In the genomic region with DNA sequence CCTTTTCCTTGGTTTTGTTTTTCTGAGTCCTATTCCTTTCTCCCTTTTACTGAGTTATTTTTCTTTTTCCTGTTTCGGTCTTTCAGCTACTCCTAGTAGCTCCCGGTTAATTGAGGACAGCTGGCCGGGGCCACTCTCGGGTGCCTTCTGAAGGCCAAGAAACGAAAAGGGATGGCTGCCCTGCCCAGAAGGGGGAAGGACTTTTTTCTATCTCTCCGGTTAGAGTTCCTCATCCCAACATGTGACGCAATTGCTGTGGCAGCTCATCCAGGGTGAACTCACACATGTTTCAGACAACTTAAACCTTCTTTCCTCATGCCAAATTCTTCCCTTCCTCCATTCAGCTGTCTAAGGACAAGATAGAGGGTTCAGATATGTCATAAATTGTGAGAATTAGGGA, we compare ENCODE assay signal across 12 cellular contexts.
DNase-seq lines count a peak whose midpoint lies in the region; ATAC-seq, FAIRE-seq and TF ChIP-seq lines count a peak whose summit lies in the region.
"Had no signal": no experiment of that assay in that cellular context is flagged by ENCODE, and none has a peak within 500 bp of the region (broad histone marks: within the 10 kb centered on the region; RNA-seq: fewer than 3 reads in every experiment).

No MANE protein-coding gene starts in this region.

- peak; percentile 65 for DNase-seq in AG08396 (ENCODE audit: low spot score)
- DNase-seq in NOMO-1 treated with DMSO at 0.1 percent for 48 hours (lab: John Stamatoyannopoulos, UW; ENCODE audit: unreplicated experiment) = peak; percentile 41
- DNase-seq in foreskin fibroblast = peak; percentile 91 to 97
- no peak for DNase-seq in kidney glomerular epithelial cell (lab: John Stamatoyannopoulos, UW)
- DNase-seq in GM12892 (ENCODE audit: insufficient read length) = no peak
- DNase-seq in CD8-positive, alpha-beta memory T cell = no peak
- DNase-seq in stimulated activated effector memory CD8-positive, alpha-beta T cell treated with anti-CD3 and anti-CD28 coated beads, Interleukin-12 subunit alpha, Interleukin-12 subunit beta, amount 100 ng/mL, for 72 hours (ENCODE audit: low spot score in 2 of 2) = no peak
- DNase-seq: activated naive CD8-positive, alpha-beta T cell treated with anti-CD3 and anti-CD28 coated beads, Interleukin-2, amount 50 U/mL, for 24 hours; stomach; WERI-Rb-1 had no signal

- H3K4me3 ChIP-seq in foreskin fibroblast (ENCODE audit: low read depth in 1 of 2, low read length in 2 of 2) = no peak overlapping the region
- H3K4me3 ChIP-seq in CD8-positive, alpha-beta memory T cell (ENCODE audit: low read length) = no peak overlapping the region
- H3K4me3 ChIP-seq: BLaER1, stomach had no signal

- H3K36me3 Mint-ChIP-seq in nephron (ENCODE audit: low read depth) = no peaks in the 10 kb centered on the region
- H3K36me3 Mint-ChIP-seq in CD8-positive, alpha-beta memory T cell = no peaks in the 10 kb centered on the region
- no peaks in the 10 kb centered on the region for H3K36me3 Mint-ChIP-seq in stimulated activated effector memory CD8-positive, alpha-beta T cell treated with anti-CD3 and anti-CD28 coated beads, Interleukin-12 subunit alpha, Interleukin-12 subunit beta, amount 100 ng/mL, for 72 hours

- H3K27ac Mint-ChIP-seq in nephron = peak overlapping the region; percentile 50 to 90 (median 78)
- H3K27ac Mint-ChIP-seq in CD8-positive, alpha-beta memory T cell = no peak overlapping the region
- H3K27ac Mint-ChIP-seq in stimulated activated effector memory CD8-positive, alpha-beta T cell treated with anti-CD3 and anti-CD28 coated beads, Interleukin-12 subunit alpha, Interleukin-12 subunit beta, amount 100 ng/mL, for 72 hours = no peak overlapping the region
- H3K27ac Mint-ChIP-seq: activated naive CD8-positive, alpha-beta T cell treated with anti-CD3 and anti-CD28 coated beads, Interleukin-2, amount 50 U/mL, for 24 hours had no signal

- POLR2A ChIA-PET in CD8-positive, alpha-beta memory T cell (lab: Charles Lee) = no interaction called here

- H3K9me3 Mint-ChIP-seq in nephron = no peaks in the 10 kb centered on the region
- no peaks in the 10 kb centered on the region for H3K9me3 Mint-ChIP-seq in CD8-positive, alpha-beta memory T cell
- H3K9me3 Mint-ChIP-seq in stimulated activated effector memory CD8-positive, alpha-beta T cell treated with anti-CD3 and anti-CD28 coated beads, Interleukin-12 subunit alpha, Interleukin-12 subunit beta, amount 100 ng/mL, for 72 hours = no peaks in the 10 kb centered on the region
- H3K9me3 Mint-ChIP-seq: activated naive CD8-positive, alpha-beta T cell treated with anti-CD3 and anti-CD28 coated beads, Interleukin-2, amount 50 U/mL, for 24 hours had no signal

- CTCF ChIA-PET in CD8-positive, alpha-beta memory T cell (lab: Charles Lee) = no interaction called here

- TF ChIP-seq POLR2A in GM12892 (IDR thresholded peaks at IDR 0.05; ENCODE audit: low read depth, low read length) = no peak

- no peak for ATAC-seq in stimulated activated effector memory CD8-positive, alpha-beta T cell treated with anti-CD3 and anti-CD28 coated beads, Interleukin-12 subunit alpha, Interleukin-12 subunit beta, amount 100 ng/mL, for 72 hours
- ATAC-seq: activated naive CD8-positive, alpha-beta T cell treated with anti-CD3 and anti-CD28 coated beads, Interleukin-2, amount 50 U/mL, for 24 hours had no signal

- H3K4me1 Mint-ChIP-seq in nephron = peaks cover 19% of the 10 kb centered on the region
- no peaks in the 10 kb centered on the region for H3K4me1 Mint-ChIP-seq in CD8-positive, alpha-beta memory T cell
- no peaks in the 10 kb centered on the region for H3K4me1 Mint-ChIP-seq in stimulated activated effector memory CD8-positive, alpha-beta T cell treated with anti-CD3 and anti-CD28 coated beads, Interleukin-12 subunit alpha, Interleukin-12 subunit beta, amount 100 ng/mL, for 72 hours
- H3K4me1 Mint-ChIP-seq: activated naive CD8-positive, alpha-beta T cell treated with anti-CD3 and anti-CD28 coated beads, Interleukin-2, amount 50 U/mL, for 24 hours had no signal

- H3K4me1 ChIP-seq in CD8-positive, alpha-beta memory T cell (ENCODE audit: insufficient read depth, low read length) = no peaks in the 10 kb centered on the region
- H3K4me1 ChIP-seq: BLaER1, stomach had no signal

- H3K9me3 ChIP-seq in CD8-positive, alpha-beta memory T cell (ENCODE audit: low read length) = no peaks in the 10 kb centered on the region
- H3K9me3 ChIP-seq: BLaER1, stomach had no signal

- no peak for FAIRE-seq in GM12892 (lab: Jason Lieb, UNC)

- no peaks in the 10 kb centered on the region for H3K36me3 ChIP-seq in CD8-positive, alpha-beta memory T cell (ENCODE audit: insufficient read depth, low read length)
- H3K36me3 ChIP-seq: BLaER1, stomach, WERI-Rb-1 had no signal

- no peaks in the 10 kb centered on the region for H3K27me3 ChIP-seq in CD8-positive, alpha-beta memory T cell (ENCODE audit: insufficient read depth, low read length, poor library complexity, severe bottlenecking)
- H3K27me3 ChIP-seq: BLaER1, stomach had no signal

- peak overlapping the region in 1 of 3 experiments; percentile 3 for H3K4me3 Mint-ChIP-seq in nephron
- H3K4me3 Mint-ChIP-seq in CD8-positive, alpha-beta memory T cell = no peak overlapping the region
- H3K4me3 Mint-ChIP-seq in stimulated activated effector memory CD8-positive, alpha-beta T cell treated with anti-CD3 and anti-CD28 coated beads, Interleukin-12 subunit alpha, Interleukin-12 subunit beta, amount 100 ng/mL, for 72 hours = no peak overlapping the region
- H3K4me3 Mint-ChIP-seq: activated naive CD8-positive, alpha-beta T cell treated with anti-CD3 and anti-CD28 coated beads, Interleukin-2, amount 50 U/mL, for 24 hours had no signal

- H3K27ac ChIP-seq in CD8-positive, alpha-beta memory T cell (ENCODE audit: low read depth, low read length) = no peak overlapping the region
- H3K27ac ChIP-seq: BLaER1, WERI-Rb-1 had no signal

- TF ChIP-seq CTCF in foreskin fibroblast (IDR thresholded peaks at IDR 0.05; ENCODE audit: low read depth, low read length) = no peak
- no peak for TF ChIP-seq CTCF in nephron (IDR thresholded peaks at IDR 0.05; ENCODE audit: unreplicated experiment in 3 of 3)

- H3K27me3 Mint-ChIP-seq in nephron (ENCODE audit: low read depth) = no peaks in the 10 kb centered on the region
- peaks cover 7 to 11% of the 10 kb centered on the region in 2 donors for H3K27me3 Mint-ChIP-seq in CD8-positive, alpha-beta memory T cell
- H3K27me3 Mint-ChIP-seq: activated naive CD8-positive, alpha-beta T cell treated with anti-CD3 and anti-CD28 coated beads, Interleukin-2, amount 50 U/mL, for 24 hours had no signal

Comparison
In these comparisons a context has a peak if more than half of its experiments do, and no peak if none do; other contexts are left out.
1. DNase-seq: peak in AG08396 (single experiment), NOMO-1 treated with DMSO at 0.1 percent for 48 hours (single experiment) and foreskin fibroblast (2 of 2); none in kidney glomerular epithelial cell (single experiment), GM12892 (single experiment), CD8-positive, alpha-beta memory T cell (0 of 5) and stimulated activated effector memory CD8-positive, alpha-beta T cell treated with anti-CD3 and anti-CD28 coated beads, Interleukin-12 subunit alpha, Interleukin-12 subunit beta, amount 100 ng/mL, for 72 hours (0 of 2).
2. H3K27ac Mint-ChIP-seq: peak in nephron (3 of 3); none in CD8-positive, alpha-beta memory T cell (0 of 8) and stimulated activated effector memory CD8-positive, alpha-beta T cell treated with anti-CD3 and anti-CD28 coated beads, Interleukin-12 subunit alpha, Interleukin-12 subunit beta, amount 100 ng/mL, for 72 hours (single experiment).